18 cellular contexts compared by ENCODE assay signal in the genomic region with DNA sequence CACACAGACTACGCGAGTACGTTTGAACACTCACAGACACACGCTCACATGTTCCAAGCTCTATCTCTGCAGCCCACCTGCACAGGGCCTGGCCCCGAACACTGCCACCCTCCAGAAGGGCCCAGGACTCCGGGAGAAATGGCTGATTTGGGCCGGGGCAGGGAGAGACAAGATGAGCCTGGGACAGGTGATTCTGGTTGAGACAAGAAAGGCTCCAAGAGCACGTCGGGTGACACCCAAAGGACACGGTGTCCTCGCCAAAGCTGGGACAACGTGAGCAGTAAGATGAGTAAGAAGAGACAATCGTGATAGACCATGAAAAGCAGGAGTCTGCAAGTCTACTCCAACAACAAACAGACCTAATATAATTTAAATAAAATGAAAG.
"Had no signal": no experiment of that assay in that cellular context is flagged by ENCODE, and none has a peak within 500 bp of the region (broad histone marks: within the 10 kb centered on the region; RNA-seq: fewer than 3 reads in every experiment).

No MANE protein-coding gene starts in this region.

- H3K9me3 Mint-ChIP-seq: activated naive CD4-positive, alpha-beta T cell treated with anti-CD3 and anti-CD28 coated beads, Interleukin-2, amount 50 U/mL, for 24 hours had no signal

- FAIRE-seq: kidney, pancreas had no signal

- ATAC-seq: esophagus mucosa; stimulated activated naive CD8-positive, alpha-beta T cell treated with anti-CD3 and anti-CD28 coated beads, Interleukin-15, Interleukin-2, amounts not matched to agents 100 U/mL and 50 U/mL, for 24 hours had no signal

- H3K4me1 Mint-ChIP-seq: activated naive CD4-positive, alpha-beta T cell treated with anti-CD3 and anti-CD28 coated beads, Interleukin-2, amount 50 U/mL, for 24 hours had no signal

- H3K4me3 Mint-ChIP-seq: activated naive CD4-positive, alpha-beta T cell treated with anti-CD3 and anti-CD28 coated beads, Interleukin-2, amount 50 U/mL, for 24 hours; T-helper 1 cell treated with Interleukin-12 subunit alpha and Interleukin-12 subunit beta and Interleukin-4 antibody, amounts not matched to agents 30 μg/mL and 1 μg/mL, for 36 hours had no signal

- H3K36me3 ChIP-seq: gastrocnemius medialis, pancreas, transverse colon had no signal

- H3K27ac Mint-ChIP-seq: activated naive CD4-positive, alpha-beta T cell treated with anti-CD3 and anti-CD28 coated beads, Interleukin-2, amount 50 U/mL, for 24 hours; T-helper 1 cell treated with Interleukin-12 subunit alpha and Interleukin-12 subunit beta and Interleukin-4 antibody, amounts not matched to agents 30 μg/mL and 1 μg/mL, for 36 hours had no signal

- H3K27me3 ChIP-seq: ascending aorta, gastrocnemius medialis, pancreas, transverse colon had no signal

- H3K9me3 ChIP-seq: ascending aorta, gastrocnemius medialis, pancreas, transverse colon had no signal

- H3K27ac ChIP-seq: pancreas, transverse colon had no signal

- H3K4me3 ChIP-seq: pancreas, transverse colon had no signal

- DNase-seq: activated CD4-positive, CD25-positive, alpha-beta regulatory T cell treated with anti-CD3 and anti-CD28 coated beads, Interleukin-2, amount 50 U/mL, for 72 hours; activated CD8-positive, alpha-beta memory T cell treated with anti-CD3 and anti-CD28 coated beads for 24 hours; activated CD8-positive, alpha-beta memory T cell treated with anti-CD3 and anti-CD28 coated beads, Interleukin-2, amount 50 U/mL, for 48 hours; activated effector memory CD4-positive, alpha-beta T cell treated with Interleukin-2 at 50 U/mL for 16 hours; activated T-cell treated with anti-CD3 and anti-CD28 coated beads, Interleukin-2, amount 50 U/mL, for 48 hours; cerebellar nuclear complex; cortex of kidney; gastrocnemius medialis; kidney; stimulated activated CD4-positive, alpha-beta T cell treated with anti-CD3 and anti-CD28 coated beads, Interleukin-2, amount 100 ng/mL, for 24 hours; stimulated activated naive CD8-positive, alpha-beta T cell treated with anti-CD3 and anti-CD28 coated beads, Interleukin-15, Interleukin-2, amounts not matched to agents 100 U/mL and 50 U/mL, for 24 hours; substantia nigra; transverse colon had no signal

- H3K27me3 Mint-ChIP-seq: activated naive CD4-positive, alpha-beta T cell treated with anti-CD3 and anti-CD28 coated beads, Interleukin-2, amount 50 U/mL, for 24 hours had no signal
